8 cellular contexts compared by ENCODE assay signal in genomic region chr17:29617125-29617480, GRCh38. TPM values are rescaled to one million over a fixed set of nuclear protein-coding genes. Genes with fewer than 3 reads are reported as not detected.
A peak's percentile ranks its signal among the peaks of the same experiment; 100 is the strongest.
DNase-seq lines count a peak whose midpoint lies in the region; ATAC-seq and TF ChIP-seq lines count a peak whose summit lies in the region.

No MANE protein-coding gene starts in this region.

- peak in 55 of 56 donors; percentile 45 to 85 (median 69) for TF ChIP-seq CTCF in dorsolateral prefrontal cortex (IDR thresholded peaks at IDR 0.05 in 54 of 56, conservative IDR thresholded peaks at IDR 0.05 in 2 of 56; ENCODE audit: low read depth in 1 of 56, partially characterized antibody in 56 of 56)
- TF ChIP-seq CTCF in lower lobe of right lung (IDR thresholded peaks at IDR 0.05): peak; percentile 65

- H3K36me3 ChIP-seq in lower lobe of right lung: no peaks in the 10 kb centered on the region

- ATAC-seq in HG02610 (IDR thresholded peaks at IDR 0.05; ENCODE audit: unreplicated experiment) (peak; percentile 50), lower lobe of right lung (peak; percentile 69 to 78), GM19324 (IDR thresholded peaks at IDR 0.05; ENCODE audit: low FRiP score, unreplicated experiment) (no peak)

- H3K27me3 ChIP-seq in dorsolateral prefrontal cortex (no peaks in the 10 kb centered on the region), lower lobe of right lung (ENCODE audit: low read depth) (peaks cover 11% of the 10 kb centered on the region)

- peak overlapping the region in 51 of 59 donors; percentile 14 to 96 (median 76) for H3K27ac ChIP-seq in dorsolateral prefrontal cortex
- peak overlapping the region; percentile 33 for H3K27ac ChIP-seq in lower lobe of right lung

- intact Hi-C loops in dorsolateral prefrontal cortex (cut with DNase I) (loop anchor here in 1 of 2 donors (5.0 to 10.0 kb wide), 2 partner anchors 160 to 478 kb away; no protein-coding TSS in a partner anchor), lower lobe of right lung (cut with DNase I) (no loop called here)

- no peaks in the 10 kb centered on the region for H3K9me3 ChIP-seq in lower lobe of right lung

- peak; percentile 81 for DNase-seq in DMS79 treated with DMSO at 0.1 percent for 48 hours (lab: John Stamatoyannopoulos, UW)
- peak; percentile 54 for DNase-seq in NCI-H2107 (lab: John Stamatoyannopoulos, UW)
- DNase-seq in activated CD4-positive, alpha-beta T cell treated with anti-CD3 and anti-CD28 coated beads, Interleukin-2, amount 50 U/mL, for 4 hours: peak; percentile 90
- DNase-seq in dorsolateral prefrontal cortex: peak in 9 of 10 donors; percentile 78 to 94 (median 90)
- peak; percentile 88 for DNase-seq in lower lobe of right lung
- peak; percentile 90 to 94 (median 92) for DNase-seq in stimulated activated CD4-positive, alpha-beta T cell treated with anti-CD3 and anti-CD28 coated beads, TNF-alpha, amount 100 ng/mL, for 48 hours (ENCODE audit: low read depth in 3 of 3)

- peaks cover 62% of the 10 kb centered on the region for H3K4me1 ChIP-seq in lower lobe of right lung

- H3K4me3 ChIP-seq in dorsolateral prefrontal cortex (peak overlapping the region; percentile 23 to 73 (median 54)), lower lobe of right lung (peak overlapping the region; percentile 53)

RNA-seq across cellular contexts. Expression of gene CORO6, which starts 5.6 kb away (rescaled TPM):
- total RNA-seq in dorsolateral prefrontal cortex (100 to 1,000 TPM in 23 of 120 experiments, 10 to 100 TPM in 97; 31.5 to 153 (median 80.8) TPM), lower lobe of right lung (6.6 TPM)

RNA-seq across cellular contexts. Expression of gene ANKRD13B, which starts 24.2 kb away (rescaled TPM):
- total RNA-seq in dorsolateral prefrontal cortex (10 to 100 TPM; 34.3 to 82.0 (median 53.1) TPM), lower lobe of right lung (6.6 TPM)

RNA-seq across cellular contexts. Expression of gene GIT1, which starts 27.7 kb away (rescaled TPM):
- total RNA-seq in dorsolateral prefrontal cortex: 100 to 1,000 TPM; 110 to 287 (median 170) TPM
- 53.1 TPM for total RNA-seq in lower lobe of right lung

RNA-seq across cellular contexts. Expression of gene TP53I13, which starts 48.6 kb away (rescaled TPM):
- total RNA-seq in dorsolateral prefrontal cortex: 10 to 100 TPM; 10.1 to 40.2 (median 20.1) TPM
- 62.7 TPM for total RNA-seq in lower lobe of right lung

RNA-seq across cellular contexts. Expression of gene ABHD15, which starts 50.3 kb away (rescaled TPM):
- total RNA-seq in dorsolateral prefrontal cortex (1 to 10 TPM; 1.9 to 8.0 (median 4.2) TPM), lower lobe of right lung (14.3 TPM)
